8 cellular contexts compared by ENCODE assay signal in the genomic region with DNA sequence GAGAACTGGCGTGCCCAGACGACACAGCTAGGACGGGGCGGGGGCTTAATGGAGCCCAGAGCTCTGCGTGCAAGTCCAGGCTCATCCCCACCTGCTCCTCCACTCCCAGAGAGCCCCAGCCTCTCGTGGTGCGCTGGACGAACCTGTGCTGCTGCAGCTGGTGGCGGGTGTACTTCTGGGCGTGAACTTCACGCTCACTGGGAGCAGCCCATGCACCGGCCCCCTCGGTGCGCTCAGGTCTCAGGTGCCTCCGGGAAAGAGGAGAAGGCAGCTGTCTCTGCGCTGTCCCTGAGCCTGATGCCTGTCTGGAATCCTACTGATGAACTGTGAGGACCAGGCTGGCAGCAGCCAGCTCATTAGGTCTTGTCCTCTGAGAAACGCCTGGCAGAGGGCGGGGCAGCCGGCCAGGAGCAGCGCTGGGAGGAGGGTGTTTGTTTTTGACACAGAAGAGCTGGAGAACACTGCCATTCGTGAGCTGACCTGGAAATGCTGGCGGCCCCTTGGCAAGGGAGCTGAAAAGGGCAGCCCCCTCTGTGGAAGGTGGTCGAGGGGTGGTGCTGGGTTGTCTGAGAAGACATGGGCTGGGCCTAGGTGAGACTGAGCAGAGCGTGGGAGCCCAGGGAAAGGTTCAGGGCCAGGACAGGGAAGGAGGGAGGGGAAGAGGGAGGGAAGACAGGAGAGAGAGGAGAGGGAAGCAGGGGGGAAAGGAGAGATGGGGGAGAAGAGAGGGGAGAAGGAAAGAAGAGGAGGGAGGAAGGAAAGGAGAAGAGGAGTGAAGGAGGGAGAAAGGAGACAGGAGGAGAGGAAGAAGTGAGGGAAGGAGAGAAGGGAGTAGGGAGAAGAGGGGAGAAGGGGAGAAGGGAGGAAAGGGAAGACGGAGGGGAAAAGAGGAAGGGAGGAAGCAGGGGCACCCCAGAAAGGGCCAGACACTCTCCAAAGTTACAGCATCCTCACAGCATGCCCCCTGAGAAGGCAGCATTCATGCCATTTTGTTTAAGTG. TPM values are rescaled to one million over a fixed set of nuclear protein-coding genes. Genes with fewer than 3 reads are reported as not detected.
DNase-seq lines count a peak whose midpoint lies in the region; ATAC-seq, FAIRE-seq and TF ChIP-seq lines count a peak whose summit lies in the region.

No MANE protein-coding gene starts in this region.

- no peak for TF ChIP-seq CTCF in RWPE2 (IDR thresholded peaks at IDR 0.05; ENCODE audit: poor library complexity, severe bottlenecking)
- TF ChIP-seq CTCF in keratinocyte (optimal IDR thresholded peaks at IDR 0.05 in 1 of 3, IDR thresholded peaks at IDR 0.05 in 1 of 3, conservative IDR thresholded peaks at IDR 0.05 in 1 of 3; ENCODE audit: extremely low read depth in 1 of 3, insufficient read depth in 2 of 3, low read length in 3 of 3): no peak
- TF ChIP-seq CTCF in testis (IDR thresholded peaks at IDR 0.05): no peak

- no peaks in the 10 kb centered on the region for H3K4me1 Mint-ChIP-seq in effector memory CD8-positive, alpha-beta T cell (ENCODE audit: low read depth in 2 of 2)
- H3K4me1 Mint-ChIP-seq in T-helper 2 cell treated with Interferon-gamma antibody and Interleukin-4, amounts not matched to agents 5 μg/mL and 100 μg/mL, for 36 hours (ENCODE audit: low read depth): no peaks in the 10 kb centered on the region

- H3K36me3 ChIP-seq in RWPE2 (ENCODE audit: low read depth) (no peaks in the 10 kb centered on the region), keratinocyte (ENCODE audit: control insufficient read depth in 2 of 2, extremely low read depth in 1 of 2, insufficient read depth in 2 of 2, low read length in 2 of 2) (no peaks in the 10 kb centered on the region), testis (ENCODE audit: low read depth, missing control alignments) (no peaks in the 10 kb centered on the region)

- H3K4me2 ChIP-seq in keratinocyte (ENCODE audit: control insufficient read depth, extremely low read depth, insufficient read depth, low read depth, low read length): peak overlapping the region; percentile 81

- no peak overlapping the region for H3K4me3 Mint-ChIP-seq in effector memory CD8-positive, alpha-beta T cell
- H3K4me3 Mint-ChIP-seq in T-helper 2 cell treated with Interferon-gamma antibody and Interleukin-4, amounts not matched to agents 5 μg/mL and 100 μg/mL, for 36 hours: no peak overlapping the region

- peaks cover 4% of the 10 kb centered on the region for H3K36me3 Mint-ChIP-seq in effector memory CD8-positive, alpha-beta T cell (ENCODE audit: insufficient read depth)
- no peaks in the 10 kb centered on the region for H3K36me3 Mint-ChIP-seq in T-helper 2 cell treated with Interferon-gamma antibody and Interleukin-4, amounts not matched to agents 5 μg/mL and 100 μg/mL, for 36 hours (ENCODE audit: low read depth)

- intact Hi-C loops in testis (cut with DNase I; ENCODE audit: low total_unique reads): no loop called here

- DNase-seq in HuH-7 (ENCODE audit: low spot score) (peak; percentile 64), RWPE2 (ENCODE audit: low spot score) (peak; percentile 74), keratinocyte (ENCODE audit: low read depth, low spot score) (peak; percentile 30), testis (peak; percentile 30), middle frontal gyrus (ENCODE audit: extremely low spot score, low spot score) (no peak)
- no peak for DNase-seq in effector memory CD8-positive, alpha-beta T cell
- DNase-seq in T-helper 2 cell treated with Interferon-gamma antibody and Interleukin-4, amounts not matched to agents 5 μg/mL and 100 μg/mL, for 36 hours (ENCODE audit: low spot score): no peak

- peaks cover 2% of the 10 kb centered on the region for H3K9me1 ChIP-seq in keratinocyte (ENCODE audit: control insufficient read depth, extremely low read depth, insufficient read depth, low read length)

- H3K27me3 ChIP-seq in RWPE2 (ENCODE audit: insufficient read depth, poor library complexity, severe bottlenecking) (no peaks in the 10 kb centered on the region), keratinocyte (ENCODE audit: control insufficient read depth, extremely low read depth, insufficient read depth, low read length) (no peaks in the 10 kb centered on the region), testis (no peaks in the 10 kb centered on the region)

- no peak overlapping the region for H3K27ac Mint-ChIP-seq in effector memory CD8-positive, alpha-beta T cell
- H3K27ac Mint-ChIP-seq in T-helper 2 cell treated with Interferon-gamma antibody and Interleukin-4, amounts not matched to agents 5 μg/mL and 100 μg/mL, for 36 hours: no peak overlapping the region

- H3K27me3 Mint-ChIP-seq in effector memory CD8-positive, alpha-beta T cell: no peaks in the 10 kb centered on the region
- H3K27me3 Mint-ChIP-seq in T-helper 2 cell treated with Interferon-gamma antibody and Interleukin-4, amounts not matched to agents 5 μg/mL and 100 μg/mL, for 36 hours (ENCODE audit: low read depth): no peaks in the 10 kb centered on the region

- peaks cover 6 to 8% of the 10 kb centered on the region in 2 donors for H3K9me3 Mint-ChIP-seq in effector memory CD8-positive, alpha-beta T cell
- no peaks in the 10 kb centered on the region for H3K9me3 Mint-ChIP-seq in T-helper 2 cell treated with Interferon-gamma antibody and Interleukin-4, amounts not matched to agents 5 μg/mL and 100 μg/mL, for 36 hours

- peaks cover 17% of the 10 kb centered on the region for H3K4me1 ChIP-seq in RWPE2 (ENCODE audit: insufficient read depth, poor library complexity, severe bottlenecking)
- peaks cover 24% of the 10 kb centered on the region for H3K4me1 ChIP-seq in keratinocyte (ENCODE audit: control insufficient read depth, extremely low read depth, insufficient read depth, low read length)
- H3K4me1 ChIP-seq in testis: peaks cover 12% of the 10 kb centered on the region

- H3K27ac ChIP-seq in RWPE2 (ENCODE audit: poor library complexity, severe bottlenecking): peak overlapping the region; percentile 34
- no peak overlapping the region for H3K27ac ChIP-seq in keratinocyte (ENCODE audit: control insufficient read depth, insufficient read depth, low read length)
- no peak overlapping the region for H3K27ac ChIP-seq in testis

- ATAC-seq in RWPE2 (ENCODE audit: low read depth) (peak; percentile 86), GM21447 (IDR thresholded peaks at IDR 0.05; ENCODE audit: unreplicated experiment) (no peak)
- no peak for ATAC-seq in effector memory CD8-positive, alpha-beta T cell (replicated peaks)

- H4K20me1 ChIP-seq in keratinocyte (ENCODE audit: control insufficient read depth, extremely low read depth, insufficient read depth, low read length): no peaks in the 10 kb centered on the region

- FAIRE-seq in keratinocyte (lab: Jason Lieb, UNC): no peak

- H2AFZ ChIP-seq in keratinocyte (ENCODE audit: control insufficient read depth, low read length): peak overlapping the region; percentile 89

- H3K79me2 ChIP-seq in keratinocyte (ENCODE audit: control insufficient read depth, insufficient read depth, low read length): no peaks in the 10 kb centered on the region

- H3K9me3 ChIP-seq in RWPE2 (ENCODE audit: severe bottlenecking) (no peaks in the 10 kb centered on the region), keratinocyte (ENCODE audit: control insufficient read depth, low read depth, low read length) (no peaks in the 10 kb centered on the region), testis (no peaks in the 10 kb centered on the region)

- no peak overlapping the region for H3K9ac ChIP-seq in keratinocyte (ENCODE audit: control insufficient read depth, extremely low read depth, insufficient read depth, low read length)

- 76 to 85% methylated on average over 18 to 25 of the region's 25 CpGs for WGBS in testis, 2 donors

- no peak for TF ChIP-seq POLR2A in testis (IDR thresholded peaks at IDR 0.05)

- dilution Hi-C loops in keratinocyte (cut with MboI; ENCODE audit: extremely low pct_ligation_motif_present, low sequenced_read_pairs): no loop called here

- H3K4me3 ChIP-seq in RWPE2 (ENCODE audit: severe bottlenecking) (peak overlapping the region; percentile 13), keratinocyte (ENCODE audit: control insufficient read depth in 2 of 3, extremely low read depth in 1 of 3, insufficient read depth in 2 of 3, low read depth in 1 of 3, low read length in 3 of 3) (peak overlapping the region; percentile 6 to 48 (median 8)), testis (no peak overlapping the region)

RNA-seq across cellular contexts. Expression of gene TNS3, which starts 53.5 kb away (rescaled TPM):
- polyA plus RNA-seq in keratinocyte: 3.9 to 5.7 TPM (median 5.3 TPM) in 3 replicates
- 0.39 TPM for polyA plus RNA-seq in keratinocyte (2011; ENCODE audit: low read depth)
- 4.7 and 4.9 TPM in 2 replicates for polyA plus RNA-seq in keratinocyte (2011; cell fraction: cytosol; rRNA removed)
- 12.2 and 14.2 TPM in 2 replicates for polyA plus RNA-seq in keratinocyte (2011; cell fraction: nucleus; rRNA removed)
- 1.2 and 4.6 TPM in 2 replicates for polyA plus RNA-seq in keratinocyte (2012; ENCODE audit: low replicate concordance)
- polyA minus RNA-seq in keratinocyte: 10.1 to 20.3 TPM (median 18.5 TPM) in 3 replicates
- 6.1 TPM for polyA minus RNA-seq in keratinocyte (2011; cell fraction: cytosol; rRNA and poly(A)+ RNA removed)
- 10.4 and 17.5 TPM in 2 replicates for polyA minus RNA-seq in keratinocyte (2011; cell fraction: nucleus; rRNA and poly(A)+ RNA removed)
- total RNA-seq in testis: 10 to 100 TPM; 60.0 to 93.5 TPM
- polyA plus RNA-seq in testis (ENCODE audit: insufficient read depth, low read depth, low replicate concordance): 28.5 TPM

Comparison
In these comparisons a context has a peak if more than half of its experiments do, and no peak if none do; other contexts are left out.
1. DNase-seq: peak in HuH-7 (single experiment), RWPE2 (single experiment), keratinocyte (single experiment) and testis (single experiment); none in middle frontal gyrus (single experiment), effector memory CD8-positive, alpha-beta T cell (0 of 3) and T-helper 2 cell treated with Interferon-gamma antibody and Interleukin-4, amounts not matched to agents 5 μg/mL and 100 μg/mL, for 36 hours (single experiment).
2. H3K4me3 ChIP-seq: peak in RWPE2 (single experiment) and keratinocyte (3 of 3); none in testis (0 of 2).